Comparison of ENCODE assay signal across 10 cellular contexts in the genomic region with DNA sequence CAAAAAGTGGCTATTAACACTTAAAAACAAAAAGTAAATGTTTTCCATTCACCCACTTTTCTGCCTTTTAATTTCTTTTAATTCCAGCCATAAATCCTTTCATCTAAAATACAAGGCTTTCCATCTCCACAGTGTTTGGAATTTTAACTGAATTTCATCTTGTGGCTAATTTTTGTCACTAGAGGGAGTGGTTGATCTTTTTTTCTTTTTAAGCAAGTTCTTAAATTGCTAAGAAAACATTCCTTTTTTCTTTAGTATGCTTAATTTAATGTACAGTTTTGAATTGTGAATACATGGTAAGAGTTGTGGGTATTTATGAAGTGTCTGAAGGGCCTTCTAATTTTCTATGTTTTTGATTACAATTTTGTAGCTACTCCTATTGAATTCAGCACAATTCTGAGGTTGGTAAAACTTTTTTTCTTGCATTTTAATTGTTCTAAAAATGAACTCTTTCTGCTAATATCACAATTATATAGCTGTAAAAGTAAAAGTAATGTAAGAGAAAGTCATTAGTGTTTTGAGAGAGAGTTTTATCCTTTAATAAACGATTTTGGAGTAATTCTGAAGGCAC. TPM values are rescaled to one million over a fixed set of nuclear protein-coding genes. Genes with fewer than 3 reads are reported as not detected.
DNase-seq lines count a peak whose midpoint lies in the region; ATAC-seq, FAIRE-seq and TF ChIP-seq lines count a peak whose summit lies in the region.
"Had no signal": no experiment of that assay in that cellular context is flagged by ENCODE, and none has a peak within 500 bp of the region (broad histone marks: within the 10 kb centered on the region; RNA-seq: fewer than 3 reads in every experiment).

No MANE protein-coding gene starts in this region.

- no peak overlapping the region for H2AFZ ChIP-seq in GM23338

- no peak overlapping the region for H3K4me3 Mint-ChIP-seq in GM23338

- H3K4me3 ChIP-seq in A549 (no peak overlapping the region), GM23338 (no peak overlapping the region), kidney (ENCODE audit: low read length in 2 of 2) (no peak overlapping the region)
- H3K4me3 ChIP-seq: SK-N-MC, suprapubic skin had no signal

- H3K9ac ChIP-seq in kidney (ENCODE audit: low read length in 2 of 2), result no peak overlapping the region

- no peaks in the 10 kb centered on the region for H3K79me2 ChIP-seq in GM23338 (replicated peaks; ENCODE audit: insufficient read depth)

- H3K27ac Mint-ChIP-seq in GM23338, result no peak overlapping the region

- TF ChIP-seq CTCF in A549 (IDR thresholded peaks at IDR 0.05), result peak; percentile 76
- peak; percentile 50 to 83; a peak in 3 of 4 replicates for TF ChIP-seq CTCF in GM23338 (conservative IDR thresholded peaks at IDR 0.05; ENCODE audit: low read depth in 2 of 2)
- peak; percentile 48 for TF ChIP-seq CTCF in kidney (IDR thresholded peaks at IDR 0.05; ENCODE audit: borderline replicate concordance, extremely low read depth, insufficient read depth)

- H3K27ac ChIP-seq in A549 (no peak overlapping the region), GM23338 (ENCODE audit: low read depth) (no peak overlapping the region), kidney (ENCODE audit: low read depth in 2 of 2, low read length in 2 of 2) (no peak overlapping the region)
- H3K27ac ChIP-seq: SK-N-MC, suprapubic skin had no signal

- no peaks in the 10 kb centered on the region for H3K27me3 Mint-ChIP-seq in GM23338 (ENCODE audit: insufficient read depth, low read depth, poor library complexity)

- H3K4me1 ChIP-seq in A549 (peaks cover 14% of the 10 kb centered on the region; the same call in 2 of the 3 replicates), GM23338 (ENCODE audit: insufficient read depth) (peaks cover 6% of the 10 kb centered on the region; the same call in 1 of the 2 replicates), kidney (ENCODE audit: control insufficient read depth in 1 of 2, insufficient read depth in 1 of 2, low read depth in 1 of 2, low read length in 2 of 2) (peaks cover 3 to 21% of the 10 kb centered on the region in 2 donors)

- no peak for TF ChIP-seq POLR2A in A549 (IDR thresholded peaks at IDR 0.05; ENCODE audit: low read length)

- H3K4me2 ChIP-seq in A549, result no peak overlapping the region
- no peak overlapping the region for H3K4me2 ChIP-seq in GM23338

- no peaks in the 10 kb centered on the region for H3K9me3 Mint-ChIP-seq in GM23338

- ATAC-seq in A549 (no peak), GM23338 (no peak), HG02852 (IDR thresholded peaks at IDR 0.05; ENCODE audit: unreplicated experiment) (no peak), GM21619 (IDR thresholded peaks at IDR 0.05; ENCODE audit: unreplicated experiment) (no peak)

- intact Hi-C loops in kidney (cut with DNase I) (loop anchor here (5.0 kb wide), 1 partner anchor 203 kb away; no protein-coding TSS in a partner anchor), head of caudate nucleus (cut with DNase I) (loop anchor here (5.0 to 10.0 kb wide), 3 partner anchors 120 to 342 kb away; no protein-coding TSS in a partner anchor)

- FAIRE-seq in A549 (lab: Jason Lieb, UNC) (peak; percentile 56), TTC549 (lab: Jason Lieb, UNC) (peak; percentile 87), kidney (lab: Jason Lieb, UNC) (peak; percentile 73)

- TF ChIP-seq RAD21 in A549 (conservative IDR thresholded peaks at IDR 0.05 in 1 of 2, IDR thresholded peaks at IDR 0.05 in 1 of 2), result peak; percentile 87 to 92

- CTCF ChIA-PET in A549 (lab: Yijun Ruan, JAX), result interaction anchor here (0.6 to 13.1 kb wide), 23 partner anchors 8 to 371 kb away, joined by 3 to 201 read pairs (median 3); no protein-coding TSS in a partner anchor

- no peaks in the 10 kb centered on the region for H3K36me3 Mint-ChIP-seq in GM23338 (ENCODE audit: low read depth)

- H3K36me3 ChIP-seq in GM23338 (ENCODE audit: insufficient read depth), result no peaks in the 10 kb centered on the region
- H3K36me3 ChIP-seq in kidney (ENCODE audit: control insufficient read depth in 1 of 2, insufficient read depth in 2 of 2, low read length in 2 of 2), result no peaks in the 10 kb centered on the region
- H3K36me3 ChIP-seq: suprapubic skin had no signal

- no peaks in the 10 kb centered on the region for H3K9me2 ChIP-seq in GM23338 (ENCODE audit: insufficient read depth)

- no peaks in the 10 kb centered on the region for H4K20me1 ChIP-seq in GM23338 (replicated peaks; ENCODE audit: insufficient read depth)

- 2% methylated on average over 1 of the region's 1 CpG for WGBS in A549 (ENCODE audit: missing lambda C conversion rate)

- no peaks in the 10 kb centered on the region for H3K27me3 ChIP-seq in GM23338 (ENCODE audit: insufficient read depth)
- H3K27me3 ChIP-seq: suprapubic skin had no signal

- no peaks in the 10 kb centered on the region for H3K9me3 ChIP-seq in A549
- H3K9me3 ChIP-seq in kidney (ENCODE audit: control insufficient read depth in 1 of 2, low read length in 2 of 2), result no peaks in the 10 kb centered on the region
- H3K9me3 ChIP-seq: suprapubic skin had no signal

- no peaks in the 10 kb centered on the region for H3F3A ChIP-seq in GM23338 (replicated peaks; ENCODE audit: low read depth)

- DNase-seq in A549 (ENCODE audit: low read depth in 1 of 2, low spot score in 1 of 2), result peak in 1 of 2 experiments; percentile 43
- DNase-seq in GM23338 (ENCODE audit: low spot score), result peak; percentile 53
- no peak for DNase-seq in kidney
- no peak for DNase-seq in islet precursor cell
- no peak for DNase-seq in head of caudate nucleus

- no peak for TF ChIP-seq EP300 in A549 (IDR thresholded peaks at IDR 0.05)

- H3K4me1 Mint-ChIP-seq in GM23338, result peaks cover 29% of the 10 kb centered on the region

- POLR2A ChIA-PET in A549 (lab: Yijun Ruan, JAX), result no interaction called here

TF ChIP-seq in A549, 52 proteins besides CTCF, POLR2A, EP300 and RAD21:
- TF ChIP-seq, protein P1, sequence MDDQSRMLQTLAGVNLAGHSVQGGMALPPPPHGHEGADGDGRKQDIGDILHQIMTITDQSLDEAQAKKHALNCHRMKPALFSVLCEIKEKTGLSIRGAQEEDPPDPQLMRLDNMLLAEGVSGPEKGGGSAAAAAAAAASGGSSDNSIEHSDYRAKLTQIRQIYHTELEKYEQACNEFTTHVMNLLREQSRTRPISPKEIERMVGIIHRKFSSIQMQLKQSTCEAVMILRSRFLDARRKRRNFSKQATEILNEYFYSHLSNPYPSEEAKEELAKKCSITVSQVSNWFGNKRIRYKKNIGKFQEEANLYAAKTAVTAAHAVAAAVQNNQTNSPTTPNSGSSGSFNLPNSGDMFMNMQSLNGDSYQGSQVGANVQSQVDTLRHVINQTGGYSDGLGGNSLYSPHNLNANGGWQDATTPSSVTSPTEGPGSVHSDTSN (IDR thresholded peaks at IDR 0.05), result no peak
- TF ChIP-seq SMC3 (IDR thresholded peaks at IDR 0.05), result peak; percentile 94
TF ChIP-seq in A549: peak in this region for 1.

TF ChIP-seq in GM23338, 12 proteins besides CTCF, POLR2A, EP300 and RAD21 (continues in another document):
- TF ChIP-seq, protein P2, sequence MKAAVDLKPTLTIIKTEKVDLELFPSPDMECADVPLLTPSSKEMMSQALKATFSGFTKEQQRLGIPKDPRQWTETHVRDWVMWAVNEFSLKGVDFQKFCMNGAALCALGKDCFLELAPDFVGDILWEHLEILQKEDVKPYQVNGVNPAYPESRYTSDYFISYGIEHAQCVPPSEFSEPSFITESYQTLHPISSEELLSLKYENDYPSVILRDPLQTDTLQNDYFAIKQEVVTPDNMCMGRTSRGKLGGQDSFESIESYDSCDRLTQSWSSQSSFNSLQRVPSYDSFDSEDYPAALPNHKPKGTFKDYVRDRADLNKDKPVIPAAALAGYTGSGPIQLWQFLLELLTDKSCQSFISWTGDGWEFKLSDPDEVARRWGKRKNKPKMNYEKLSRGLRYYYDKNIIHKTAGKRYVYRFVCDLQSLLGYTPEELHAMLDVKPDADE (IDR thresholded peaks at IDR 0.05), result no peak
- TF ChIP-seq POLR2AphosphoS5 (IDR thresholded peaks at IDR 0.05; ENCODE audit: low read depth), result no peak
- TF ChIP-seq, protein P3, sequence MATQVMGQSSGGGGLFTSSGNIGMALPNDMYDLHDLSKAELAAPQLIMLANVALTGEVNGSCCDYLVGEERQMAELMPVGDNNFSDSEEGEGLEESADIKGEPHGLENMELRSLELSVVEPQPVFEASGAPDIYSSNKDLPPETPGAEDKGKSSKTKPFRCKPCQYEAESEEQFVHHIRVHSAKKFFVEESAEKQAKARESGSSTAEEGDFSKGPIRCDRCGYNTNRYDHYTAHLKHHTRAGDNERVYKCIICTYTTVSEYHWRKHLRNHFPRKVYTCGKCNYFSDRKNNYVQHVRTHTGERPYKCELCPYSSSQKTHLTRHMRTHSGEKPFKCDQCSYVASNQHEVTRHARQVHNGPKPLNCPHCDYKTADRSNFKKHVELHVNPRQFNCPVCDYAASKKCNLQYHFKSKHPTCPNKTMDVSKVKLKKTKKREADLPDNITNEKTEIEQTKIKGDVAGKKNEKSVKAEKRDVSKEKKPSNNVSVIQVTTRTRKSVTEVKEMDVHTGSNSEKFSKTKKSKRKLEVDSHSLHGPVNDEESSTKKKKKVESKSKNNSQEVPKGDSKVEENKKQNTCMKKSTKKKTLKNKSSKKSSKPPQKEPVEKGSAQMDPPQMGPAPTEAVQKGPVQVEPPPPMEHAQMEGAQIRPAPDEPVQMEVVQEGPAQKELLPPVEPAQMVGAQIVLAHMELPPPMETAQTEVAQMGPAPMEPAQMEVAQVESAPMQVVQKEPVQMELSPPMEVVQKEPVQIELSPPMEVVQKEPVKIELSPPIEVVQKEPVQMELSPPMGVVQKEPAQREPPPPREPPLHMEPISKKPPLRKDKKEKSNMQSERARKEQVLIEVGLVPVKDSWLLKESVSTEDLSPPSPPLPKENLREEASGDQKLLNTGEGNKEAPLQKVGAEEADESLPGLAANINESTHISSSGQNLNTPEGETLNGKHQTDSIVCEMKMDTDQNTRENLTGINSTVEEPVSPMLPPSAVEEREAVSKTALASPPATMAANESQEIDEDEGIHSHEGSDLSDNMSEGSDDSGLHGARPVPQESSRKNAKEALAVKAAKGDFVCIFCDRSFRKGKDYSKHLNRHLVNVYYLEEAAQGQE (IDR thresholded peaks at IDR 0.05; ENCODE audit: unreplicated experiment), result no peak
- no peak for TF ChIP-seq JUNB (IDR thresholded peaks at IDR 0.05; ENCODE audit: unreplicated experiment)
- no peak for TF ChIP-seq ZNF114 (CRISPR knock-in tag; IDR thresholded peaks at IDR 0.05)
- TF ChIP-seq CREB1 (CRISPR knock-in tag; IDR thresholded peaks at IDR 0.05; ENCODE audit: low read depth), result no peak
- no peak for TF ChIP-seq EZH2phosphoT487 (IDR thresholded peaks at IDR 0.05; ENCODE audit: unreplicated experiment)

RNA-seq across cellular contexts. Expression of gene ANK3, which starts 54.9 kb away (rescaled TPM):
- polyA plus RNA-seq in A549 (2011; rRNA removed) (5.4 and 5.9 TPM in 2 replicates), A549 (2017; fragmentation: RNase III; extraction: RNeasy Plus Mini Kit Qiagen cat#74134 plus additional on column Dnase treatment) (0.56 to 0.66 TPM (median 0.58 TPM) in 3 replicates), GM23338 (2016; fragmentation: Nextera tagmentation; extraction: Ambion mirVana) (41.4 and 46.5 TPM in 2 replicates), kidney (ENCODE audit: insufficient read depth, low read depth, low replicate concordance) (38.2 TPM)
- 0.24 and 0.31 TPM in 2 replicates for polyA plus RNA-seq in A549 (2012; cell fraction: cytosol; rRNA removed)
- polyA plus RNA-seq in A549 (2012; cell fraction: nucleus; rRNA removed), result 0.28 and 0.70 TPM in 2 replicates
- 12.8 and 13.5 TPM in 2 replicates for polyA minus RNA-seq in A549 (2011; rRNA and poly(A)+ RNA removed)
- total RNA-seq in GM23338 (2014; rRNA removed; shearing (Covaris generic)), result 70.5 and 85.2 TPM in 2 replicates
- 214 TPM for total RNA-seq in kidney
